ENCODE assay signal across 17 cellular contexts in genomic region chr3:171380711-171381435, GRCh38.
A peak's percentile ranks its signal among the peaks of the same experiment; 100 is the strongest.
DNase-seq lines count a peak whose midpoint lies in the region; ATAC-seq, FAIRE-seq and TF ChIP-seq lines count a peak whose summit lies in the region.
"Had no signal": no experiment of that assay in that cellular context is flagged by ENCODE, and none has a peak within 500 bp of the region (broad histone marks: within the 10 kb centered on the region; RNA-seq: fewer than 3 reads in every experiment).

No MANE protein-coding gene starts in this region.

- 12 to 28% methylated on average over 2 to 3 of the region's 3 CpGs for WGBS in gastroesophageal sphincter (ENCODE audit: low coverage in 1 of 2), 2 donors

- H3K27me3 ChIP-seq in HAP-1 (ENCODE audit: low read depth) (no peaks in the 10 kb centered on the region), gastroesophageal sphincter (no peaks in the 10 kb centered on the region), left lung (no peaks in the 10 kb centered on the region)

- peak overlapping the region in 3 of 4 donors; percentile 33 to 57 (median 44) for H3K27ac ChIP-seq in gastroesophageal sphincter
- no peak overlapping the region for H3K27ac ChIP-seq in left lung
- H3K27ac ChIP-seq: C4-2B, RWPE1 had no signal

- no peaks in the 10 kb centered on the region for H3K36me3 ChIP-seq in HAP-1 (replicated peaks)
- no peaks in the 10 kb centered on the region for H3K36me3 ChIP-seq in gastroesophageal sphincter
- H3K36me3 ChIP-seq in left lung, result no peaks in the 10 kb centered on the region

- H3K9me3 ChIP-seq in HAP-1, result no peaks in the 10 kb centered on the region
- no peaks in the 10 kb centered on the region for H3K9me3 ChIP-seq in gastroesophageal sphincter
- H3K9me3 ChIP-seq in left lung, result no peaks in the 10 kb centered on the region
- H3K9me3 ChIP-seq: Caco-2 had no signal

- TF ChIP-seq EP300 in gastroesophageal sphincter (IDR thresholded peaks at IDR 0.05), result no peak

- no peak for TF ChIP-seq CTCF in gastroesophageal sphincter (IDR thresholded peaks at IDR 0.05)
- TF ChIP-seq CTCF in left lung (IDR thresholded peaks at IDR 0.05), result no peak

- FAIRE-seq in GM12892 (lab: Jason Lieb, UNC), result no peak
- FAIRE-seq: K562 had no signal

- in situ Hi-C loops in HAP-1 (cut with MboI; ENCODE audit: low sequenced_read_pairs), result no loop called here

- H3K4me3 ChIP-seq in HAP-1, result no peak overlapping the region
- H3K4me3 ChIP-seq in gastroesophageal sphincter, result no peak overlapping the region
- no peak overlapping the region for H3K4me3 ChIP-seq in left lung
- H3K4me3 ChIP-seq: K562 had no signal

- TF ChIP-seq POLR2A in gastroesophageal sphincter (IDR thresholded peaks at IDR 0.05), result no peak
- no peak for TF ChIP-seq POLR2A in GM12892 (IDR thresholded peaks at IDR 0.05; ENCODE audit: low read depth, low read length)

- peaks cover 44% of the 10 kb centered on the region for H3K4me1 ChIP-seq in HAP-1
- peaks cover 18 to 88% (median 30%) of the 10 kb centered on the region in 3 donors for H3K4me1 ChIP-seq in gastroesophageal sphincter
- H3K4me1 ChIP-seq in left lung, result peaks cover 11 to 12% of the 10 kb centered on the region in 2 donors
- H3K4me1 ChIP-seq: Caco-2 had no signal

- DNase-seq in DMS 273 (lab: John Stamatoyannopoulos, UW; ENCODE audit: unreplicated experiment), result peak; percentile 79
- peak; percentile 31 to 89 for DNase-seq in HAP-1 (ENCODE audit: low spot score in 2 of 2)
- DNase-seq in NCI-H82 treated with DMSO at 0.1 percent for 48 hours (lab: John Stamatoyannopoulos, UW; ENCODE audit: unreplicated experiment), result peak; percentile 66
- DNase-seq in left lung, result no peak
- no peak for DNase-seq in GM12892 (ENCODE audit: insufficient read length)
- DNase-seq in UCSD-AML1 (lab: John Stamatoyannopoulos, UW; ENCODE audit: unreplicated experiment), result no peak
- DNase-seq: Caco-2, DMS53, GOT3, NCI-H1417, NCI-H187 treated with DMSO at 0.1 percent for 48 hours, NCI-H526 had no signal

- intact Hi-C loops in left lung (cut with DNase I), result no loop called here

- ATAC-seq in gastroesophageal sphincter, result no peak
- ATAC-seq in left lung, result no peak
- no peak for ATAC-seq in HG03469 (IDR thresholded peaks at IDR 0.05; ENCODE audit: unreplicated experiment)
- ATAC-seq: K562 had no signal

Comparison
In these comparisons a context has a peak if more than half of its experiments do, and no peak if none do; other contexts are left out.
1. DNase-seq: peak in DMS 273 (single experiment), HAP-1 (2 of 2) and NCI-H82 treated with DMSO at 0.1 percent for 48 hours (single experiment); none in left lung (0 of 2), GM12892 (single experiment) and UCSD-AML1 (single experiment).
2. H3K27ac ChIP-seq: peak in gastroesophageal sphincter (3 of 4); none in left lung (0 of 2).